ENCODE assay signal across 8 cellular contexts in genomic region chr17:42517516-42517915, GRCh38. TPM values are rescaled to one million over a fixed set of nuclear protein-coding genes. Genes with fewer than 3 reads are reported as not detected.
DNase-seq lines count a peak whose midpoint lies in the region; ATAC-seq and TF ChIP-seq lines count a peak whose summit lies in the region.

No MANE protein-coding gene starts in this region.

- H4K20me1 ChIP-seq in BLaER1 (no peaks in the 10 kb centered on the region), PC-9 (ENCODE audit: insufficient read depth) (no peaks in the 10 kb centered on the region)

- ATAC-seq in naive thymus-derived CD8-positive, alpha-beta T cell = peak; percentile 95 to 97
- ATAC-seq in stimulated activated effector memory CD8-positive, alpha-beta T cell treated with anti-CD3 and anti-CD28 coated beads, Interleukin-12 subunit alpha, Interleukin-12 subunit beta, amount 100 ng/mL, for 72 hours = peak; percentile 77
- no peak for ATAC-seq in GM21529 (IDR thresholded peaks at IDR 0.05; ENCODE audit: unreplicated experiment)

- peak; percentile 97 for TF ChIP-seq CTCF in HFF-Myc (IDR thresholded peaks at IDR 0.05; ENCODE audit: low read depth, low read length, missing control alignments)
- peak; percentile 95 for TF ChIP-seq CTCF in PC-9 (conservative IDR thresholded peaks at IDR 0.05)

- H3K36me3 Mint-ChIP-seq in naive thymus-derived CD8-positive, alpha-beta T cell = peaks cover 0 to 1% (median 0%) of the 10 kb centered on the region in 3 donors
- H3K36me3 Mint-ChIP-seq in stimulated activated effector memory CD8-positive, alpha-beta T cell treated with anti-CD3 and anti-CD28 coated beads, Interleukin-12 subunit alpha, Interleukin-12 subunit beta, amount 100 ng/mL, for 72 hours = peaks cover 11% of the 10 kb centered on the region

- H3K4me1 Mint-ChIP-seq in naive thymus-derived CD8-positive, alpha-beta T cell = peaks cover 6 to 8% (median 7%) of the 10 kb centered on the region in 4 donors
- peaks cover 18% of the 10 kb centered on the region for H3K4me1 Mint-ChIP-seq in stimulated activated effector memory CD8-positive, alpha-beta T cell treated with anti-CD3 and anti-CD28 coated beads, Interleukin-12 subunit alpha, Interleukin-12 subunit beta, amount 100 ng/mL, for 72 hours

- H3K9me3 Mint-ChIP-seq in naive thymus-derived CD8-positive, alpha-beta T cell = no peaks in the 10 kb centered on the region
- H3K9me3 Mint-ChIP-seq in stimulated activated effector memory CD8-positive, alpha-beta T cell treated with anti-CD3 and anti-CD28 coated beads, Interleukin-12 subunit alpha, Interleukin-12 subunit beta, amount 100 ng/mL, for 72 hours = no peaks in the 10 kb centered on the region

- no peak overlapping the region for H3K27ac ChIP-seq in BLaER1
- H3K27ac ChIP-seq in PC-9 = peak overlapping the region; percentile 89
- peak overlapping the region; percentile 75 to 87 for H3K27ac ChIP-seq in esophagus (ENCODE audit: low read depth in 2 of 2, low read length in 1 of 2)

- no TSS peak for BruUV-seq in PC-9 (replicated peaks; lab: Mats Ljungman, UMichigan)

- intact Hi-C loops in PC-9 (cut with micrococcal nuclease; ENCODE audit: unreplicated experiment) = loop anchor here (2.0 to 5.0 kb wide), 4 partner anchors 60 to 550 kb away; partner anchors contain the start of genes ATP6V0A1 and CNP

- POLR2A ChIA-PET in PC-9 (lab: Charles Lee; ENCODE audit: unreplicated experiment) = interaction anchor here (0.6 to 2.0 kb wide), 2 partner anchors 94 to 109 kb away, joined by 8 to 11 read pairs; partner anchors contain the start of gene CAVIN1
- POLR2A ChIA-PET in naive thymus-derived CD8-positive, alpha-beta T cell (lab: Charles Lee) = interaction anchor here (1.1 to 1.2 kb wide), 2 partner anchors 37 to 103 kb away, joined by 3 to 4 read pairs; no protein-coding TSS in a partner anchor

- H3K4me2 ChIP-seq in BLaER1 (0 out of 2 replicates have a peak overlapping the region, but pooled peaks have one; percentile 2), PC-9 (peak overlapping the region; percentile 67)

- DNase-seq in HFF-Myc (ENCODE audit: extremely low read depth, low read depth) (peak; percentile 80), PC-9 (peak; percentile 60 to 78)
- DNase-seq in activated T-cell treated with anti-CD3 and anti-CD28 coated beads, Interleukin-2, amount 50 U/mL, for 1 hour = peak; percentile 86
- peak; percentile 67 to 88 (median 79) for DNase-seq in naive thymus-derived CD8-positive, alpha-beta T cell
- DNase-seq in stimulated activated effector memory CD8-positive, alpha-beta T cell treated with anti-CD3 and anti-CD28 coated beads, Interleukin-12 subunit alpha, Interleukin-12 subunit beta, amount 100 ng/mL, for 72 hours (ENCODE audit: low spot score in 2 of 2) = peak; percentile 73 to 91

- H3K9me2 ChIP-seq in PC-9 (ENCODE audit: insufficient read depth) = no peaks in the 10 kb centered on the region

- no peak overlapping the region for H3K27ac Mint-ChIP-seq in naive thymus-derived CD8-positive, alpha-beta T cell
- H3K27ac Mint-ChIP-seq in stimulated activated effector memory CD8-positive, alpha-beta T cell treated with anti-CD3 and anti-CD28 coated beads, Interleukin-12 subunit alpha, Interleukin-12 subunit beta, amount 100 ng/mL, for 72 hours = no peak overlapping the region

- no peak overlapping the region for H2AFZ ChIP-seq in PC-9

- H3K4me3 ChIP-seq in BLaER1 (no peak overlapping the region), HFF-Myc (replicated peaks; ENCODE audit: low read depth, low read length) (no peak overlapping the region), PC-9 (no peak overlapping the region), esophagus (ENCODE audit: low read depth in 1 of 2, low read length in 2 of 2) (no peak overlapping the region)

- H3K79me2 ChIP-seq in PC-9 (ENCODE audit: low read depth) = no peaks in the 10 kb centered on the region

- H3K4me3 Mint-ChIP-seq in naive thymus-derived CD8-positive, alpha-beta T cell = no peak overlapping the region
- no peak overlapping the region for H3K4me3 Mint-ChIP-seq in stimulated activated effector memory CD8-positive, alpha-beta T cell treated with anti-CD3 and anti-CD28 coated beads, Interleukin-12 subunit alpha, Interleukin-12 subunit beta, amount 100 ng/mL, for 72 hours

- CTCF ChIA-PET in PC-9 (lab: Charles Lee) = interaction anchor here (0.5 to 2.3 kb wide), 7 partner anchors 10 to 192 kb away, joined by 3 to 18 read pairs (median 5); no protein-coding TSS in a partner anchor

- H3K36me3 ChIP-seq in BLaER1 (no peaks in the 10 kb centered on the region), PC-9 (ENCODE audit: low read depth) (0 out of 2 replicates have a peak, but pooled peaks cover 3% of the 10 kb centered on the region), esophagus (ENCODE audit: control insufficient read depth in 2 of 2, insufficient read depth in 2 of 2, low read length in 1 of 2) (peaks cover 9 to 15% of the 10 kb centered on the region in 2 donors)

- no peaks in the 10 kb centered on the region for H3K27me3 Mint-ChIP-seq in naive thymus-derived CD8-positive, alpha-beta T cell

- no peak overlapping the region for H3K9ac ChIP-seq in BLaER1

- H3F3A ChIP-seq in PC-9 (ENCODE audit: insufficient read depth, low read depth) = peaks cover 47% of the 10 kb centered on the region

- peaks cover 37% of the 10 kb centered on the region for H3K4me1 ChIP-seq in BLaER1
- peaks cover 53% of the 10 kb centered on the region for H3K4me1 ChIP-seq in PC-9 (replicated peaks; ENCODE audit: insufficient read depth)
- H3K4me1 ChIP-seq in esophagus (ENCODE audit: control insufficient read depth in 2 of 2, insufficient read depth in 2 of 2, low read length in 1 of 2) = peaks cover 4 to 25% of the 10 kb centered on the region in 2 donors

- no peaks in the 10 kb centered on the region for H3K9me3 ChIP-seq in BLaER1
- no peaks in the 10 kb centered on the region for H3K9me3 ChIP-seq in PC-9 (ENCODE audit: insufficient read depth, low read depth)
- no peaks in the 10 kb centered on the region for H3K9me3 ChIP-seq in esophagus (ENCODE audit: control insufficient read depth in 2 of 2, insufficient read depth in 1 of 2, low read depth in 1 of 2, low read length in 1 of 2)

- H3K27me3 ChIP-seq in BLaER1 (no peaks in the 10 kb centered on the region), PC-9 (ENCODE audit: insufficient read depth, low read depth) (no peaks in the 10 kb centered on the region), esophagus (ENCODE audit: control insufficient read depth in 1 of 2, insufficient read depth in 2 of 2, low read length in 2 of 2) (no peaks in the 10 kb centered on the region)

- 8 to 12% methylated on average over 9 of the region's 9 CpGs for WGBS in esophagus, 2 donors

RNA-seq across cellular contexts. Expression of gene NAGLU, which starts 18.5 kb away (rescaled TPM):
- 18.2 and 20.6 TPM in 2 replicates for total RNA-seq in PC-9 (2021)
- 10 to 100 TPM; 17.6 to 18.8 TPM for polyA plus RNA-seq in esophagus
- 10 to 100 TPM; 26.4 to 28.5 TPM for total RNA-seq in naive thymus-derived CD8-positive, alpha-beta T cell
- 10 to 100 TPM in 2 of 3 donors, 1 to 10 TPM in 1; 8.0 to 16.2 (median 13.4) TPM for polyA plus RNA-seq in naive thymus-derived CD8-positive, alpha-beta T cell

RNA-seq across cellular contexts. Expression of gene HSD17B1, which starts 35.2 kb away (rescaled TPM):
- 0.90 and 1.3 TPM in 2 replicates for total RNA-seq in PC-9 (2021)
- 1 to 10 TPM; 4.0 to 9.0 TPM for polyA plus RNA-seq in esophagus
- total RNA-seq in naive thymus-derived CD8-positive, alpha-beta T cell = 1 to 10 TPM; 1.4 to 2.1 TPM
- polyA plus RNA-seq in naive thymus-derived CD8-positive, alpha-beta T cell = under 1 TPM; 0.18 to 0.98 (median 0.24) TPM

RNA-seq across cellular contexts. Expression of gene COASY, which starts 44.4 kb away (rescaled TPM):
- 133 and 152 TPM in 2 replicates for total RNA-seq in PC-9 (2021)
- polyA plus RNA-seq in esophagus = 10 to 100 TPM; 58.2 to 62.1 TPM
- 10 to 100 TPM; 67.0 to 72.3 TPM for total RNA-seq in naive thymus-derived CD8-positive, alpha-beta T cell
- 10 to 100 TPM; 48.3 to 67.9 (median 65.5) TPM for polyA plus RNA-seq in naive thymus-derived CD8-positive, alpha-beta T cell

RNA-seq across cellular contexts. Expression of gene MLX, which starts 49.4 kb away (rescaled TPM):
- total RNA-seq in PC-9 (2021) = 20.0 and 26.0 TPM in 2 replicates
- 10 to 100 TPM; 36.8 to 38.3 TPM for polyA plus RNA-seq in esophagus
- 10 to 100 TPM; 58.2 to 67.8 TPM for total RNA-seq in naive thymus-derived CD8-positive, alpha-beta T cell
- polyA plus RNA-seq in naive thymus-derived CD8-positive, alpha-beta T cell = 10 to 100 TPM; 24.6 to 47.1 (median 25.0) TPM

RNA-seq across cellular contexts. Expression of gene ATP6V0A1, which starts 58.8 kb away (rescaled TPM):
- total RNA-seq in PC-9 (2021) = 39.4 and 55.1 TPM in 2 replicates
- 10 to 100 TPM; 27.0 to 27.5 TPM for polyA plus RNA-seq in esophagus
- total RNA-seq in naive thymus-derived CD8-positive, alpha-beta T cell = 10 to 100 TPM; 18.3 to 19.1 TPM
- polyA plus RNA-seq in naive thymus-derived CD8-positive, alpha-beta T cell = 10 to 100 TPM in 2 of 3 donors, 1 to 10 TPM in 1; 4.1 to 12.6 (median 10.3) TPM
